In genomic region chr3:153284282-153284938, GRCh38 we compare ENCODE assay signal across 1 cellular context.
TF ChIP-seq lines count a peak whose summit lies in the region.

No MANE protein-coding gene starts in this region.

TF ChIP-seq in K562, 482 proteins besides CTCF, POLR2A, EP300 and RAD21 (continued from another document and continues in another):
- TF ChIP-seq CREB3L1 (IDR thresholded peaks at IDR 0.05; ENCODE audit: borderline replicate concordance, low read depth) (no peak), MAX (CRISPR knock-in tag; IDR thresholded peaks at IDR 0.05) (no peak), HCFC1 (IDR thresholded peaks at IDR 0.05; ENCODE audit: low read depth, low read length) (no peak), MEF2D (tag; conservative IDR thresholded peaks at IDR 0.05; ENCODE audit: low read depth) (0 out of 2 replicates have a peak, but pooled peaks have one; percentile 59), IRF1 (CRISPR knock-in tag; IDR thresholded peaks at IDR 0.05; ENCODE audit: borderline replicate concordance) (no peak), ZNF695 (CRISPR knock-in tag; IDR thresholded peaks at IDR 0.05) (no peak), HDAC6 (IDR thresholded peaks at IDR 0.05; ENCODE audit: low read depth, low read length) (no peak), ZNF586 (CRISPR knock-in tag; conservative IDR thresholded peaks at IDR 0.05) (no peak), TRIM28 (IDR thresholded peaks at IDR 0.05) (no peak), CREM (IDR thresholded peaks at IDR 0.05; ENCODE audit: low read depth) (peak; percentile 73), KDM2B (CRISPR knock-in tag; IDR thresholded peaks at IDR 0.05) (no peak), SAFB (IDR thresholded peaks at IDR 0.05; ENCODE audit: borderline replicate concordance, low read depth, low read length) (no peak), MED1 (CRISPR knock-in tag; IDR thresholded peaks at IDR 0.05; ENCODE audit: borderline replicate concordance) (no peak), MAFG (tag; conservative IDR thresholded peaks at IDR 0.05) (no peak), CBX1 (IDR thresholded peaks at IDR 0.05; ENCODE audit: low read depth) (no peak), ZKSCAN3 (CRISPR knock-in tag; IDR thresholded peaks at IDR 0.05) (no peak), CLOCK (CRISPR knock-in tag; IDR thresholded peaks at IDR 0.05; ENCODE audit: borderline replicate concordance) (no peak), CREBBP (IDR thresholded peaks at IDR 0.05; ENCODE audit: low read depth, low read length) (no peak), USF2 (CRISPR knock-in tag; IDR thresholded peaks at IDR 0.05) (no peak), PCBP1 (IDR thresholded peaks at IDR 0.05; ENCODE audit: low read depth, low read length, poor library complexity, severe bottlenecking) (no peak), FOS (IDR thresholded peaks at IDR 0.05; ENCODE audit: extremely low read depth, insufficient read length) (no peak), BMI1 (IDR thresholded peaks at IDR 0.05; ENCODE audit: low read length) (no peak), ZBTB12 (CRISPR knock-in tag; IDR thresholded peaks at IDR 0.05) (no peak), ZNF165 (CRISPR knock-in tag; IDR thresholded peaks at IDR 0.05; ENCODE audit: borderline replicate concordance) (no peak), CEBPG (CRISPR knock-in tag; IDR thresholded peaks at IDR 0.05) (peak; percentile 94), CEBPG (tag; conservative IDR thresholded peaks at IDR 0.05 in 1 of 2, IDR thresholded peaks at IDR 0.05 in 1 of 2) (peak; percentile 88 to 91), RBFOX2 (IDR thresholded peaks at IDR 0.05; ENCODE audit: low read depth, low read length) (peak; percentile 51; the same call in 1 of the 2 replicates), ZNF740 (CRISPR knock-in tag; IDR thresholded peaks at IDR 0.05) (no peak), ZNF740 (tag; IDR thresholded peaks at IDR 0.05) (no peak), DEAF1 (CRISPR knock-in tag; IDR thresholded peaks at IDR 0.05) (no peak), TAF15 (IDR thresholded peaks at IDR 0.05; ENCODE audit: low read depth, low read length) (no peak), ETV1 (tag; conservative IDR thresholded peaks at IDR 0.05; ENCODE audit: low read depth) (peak; percentile 48), ZBTB11 (CRISPR knock-in tag; IDR thresholded peaks at IDR 0.05) (no peak), ZNF780A (CRISPR knock-in tag; IDR thresholded peaks at IDR 0.05) (no peak), HNRNPL (IDR thresholded peaks at IDR 0.05; ENCODE audit: low read depth, low read length) (no peak), ZNF384 (IDR thresholded peaks at IDR 0.05; ENCODE audit: low read depth, low read length) (no peak), SMARCA4 (IDR thresholded peaks at IDR 0.05) (0 out of 2 replicates have a peak, but pooled peaks have one; percentile 38), ZNF41 (CRISPR knock-in tag; conservative IDR thresholded peaks at IDR 0.05) (no peak), COPS2 (conservative IDR thresholded peaks at IDR 0.05) (no peak)
